ENCODE assay signal across 2 cellular contexts in the genomic region with DNA sequence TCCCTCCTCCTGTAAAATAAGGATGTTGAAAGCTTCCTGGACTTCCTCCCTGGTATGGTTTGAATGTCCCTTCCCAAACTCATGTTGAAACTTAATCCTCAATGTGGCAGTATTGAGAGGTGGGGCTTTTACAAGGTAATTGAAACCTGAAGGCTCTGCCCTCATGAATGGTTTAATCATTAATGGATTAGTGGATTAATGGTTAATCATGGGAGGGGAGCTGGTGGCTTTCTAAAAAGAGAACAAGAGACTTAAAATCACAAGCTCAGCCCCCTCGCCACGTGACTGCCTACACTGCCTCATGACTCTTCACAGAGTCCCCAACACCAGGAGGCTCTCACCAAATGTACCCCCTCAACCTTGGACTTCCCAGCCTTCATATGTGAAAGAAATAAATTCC.
TF ChIP-seq lines count a peak whose summit lies in the region.

No MANE protein-coding gene starts in this region.

TF ChIP-seq in GM23338, 12 proteins besides CTCF, POLR2A, EP300 and RAD21 (continued from another document):
- TF ChIP-seq, protein P1, sequence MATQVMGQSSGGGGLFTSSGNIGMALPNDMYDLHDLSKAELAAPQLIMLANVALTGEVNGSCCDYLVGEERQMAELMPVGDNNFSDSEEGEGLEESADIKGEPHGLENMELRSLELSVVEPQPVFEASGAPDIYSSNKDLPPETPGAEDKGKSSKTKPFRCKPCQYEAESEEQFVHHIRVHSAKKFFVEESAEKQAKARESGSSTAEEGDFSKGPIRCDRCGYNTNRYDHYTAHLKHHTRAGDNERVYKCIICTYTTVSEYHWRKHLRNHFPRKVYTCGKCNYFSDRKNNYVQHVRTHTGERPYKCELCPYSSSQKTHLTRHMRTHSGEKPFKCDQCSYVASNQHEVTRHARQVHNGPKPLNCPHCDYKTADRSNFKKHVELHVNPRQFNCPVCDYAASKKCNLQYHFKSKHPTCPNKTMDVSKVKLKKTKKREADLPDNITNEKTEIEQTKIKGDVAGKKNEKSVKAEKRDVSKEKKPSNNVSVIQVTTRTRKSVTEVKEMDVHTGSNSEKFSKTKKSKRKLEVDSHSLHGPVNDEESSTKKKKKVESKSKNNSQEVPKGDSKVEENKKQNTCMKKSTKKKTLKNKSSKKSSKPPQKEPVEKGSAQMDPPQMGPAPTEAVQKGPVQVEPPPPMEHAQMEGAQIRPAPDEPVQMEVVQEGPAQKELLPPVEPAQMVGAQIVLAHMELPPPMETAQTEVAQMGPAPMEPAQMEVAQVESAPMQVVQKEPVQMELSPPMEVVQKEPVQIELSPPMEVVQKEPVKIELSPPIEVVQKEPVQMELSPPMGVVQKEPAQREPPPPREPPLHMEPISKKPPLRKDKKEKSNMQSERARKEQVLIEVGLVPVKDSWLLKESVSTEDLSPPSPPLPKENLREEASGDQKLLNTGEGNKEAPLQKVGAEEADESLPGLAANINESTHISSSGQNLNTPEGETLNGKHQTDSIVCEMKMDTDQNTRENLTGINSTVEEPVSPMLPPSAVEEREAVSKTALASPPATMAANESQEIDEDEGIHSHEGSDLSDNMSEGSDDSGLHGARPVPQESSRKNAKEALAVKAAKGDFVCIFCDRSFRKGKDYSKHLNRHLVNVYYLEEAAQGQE (IDR thresholded peaks at IDR 0.05; ENCODE audit: unreplicated experiment): no peak
- TF ChIP-seq STAT1 (IDR thresholded peaks at IDR 0.05; ENCODE audit: unreplicated experiment): no peak
- TF ChIP-seq EZH2phosphoT487 (IDR thresholded peaks at IDR 0.05; ENCODE audit: unreplicated experiment): no peak
- no peak for TF ChIP-seq CREB1 (CRISPR knock-in tag; IDR thresholded peaks at IDR 0.05; ENCODE audit: low read depth)
- TF ChIP-seq EZH2 (IDR thresholded peaks at IDR 0.05; ENCODE audit: low read depth, unreplicated experiment): no peak
- TF ChIP-seq, protein P2, sequence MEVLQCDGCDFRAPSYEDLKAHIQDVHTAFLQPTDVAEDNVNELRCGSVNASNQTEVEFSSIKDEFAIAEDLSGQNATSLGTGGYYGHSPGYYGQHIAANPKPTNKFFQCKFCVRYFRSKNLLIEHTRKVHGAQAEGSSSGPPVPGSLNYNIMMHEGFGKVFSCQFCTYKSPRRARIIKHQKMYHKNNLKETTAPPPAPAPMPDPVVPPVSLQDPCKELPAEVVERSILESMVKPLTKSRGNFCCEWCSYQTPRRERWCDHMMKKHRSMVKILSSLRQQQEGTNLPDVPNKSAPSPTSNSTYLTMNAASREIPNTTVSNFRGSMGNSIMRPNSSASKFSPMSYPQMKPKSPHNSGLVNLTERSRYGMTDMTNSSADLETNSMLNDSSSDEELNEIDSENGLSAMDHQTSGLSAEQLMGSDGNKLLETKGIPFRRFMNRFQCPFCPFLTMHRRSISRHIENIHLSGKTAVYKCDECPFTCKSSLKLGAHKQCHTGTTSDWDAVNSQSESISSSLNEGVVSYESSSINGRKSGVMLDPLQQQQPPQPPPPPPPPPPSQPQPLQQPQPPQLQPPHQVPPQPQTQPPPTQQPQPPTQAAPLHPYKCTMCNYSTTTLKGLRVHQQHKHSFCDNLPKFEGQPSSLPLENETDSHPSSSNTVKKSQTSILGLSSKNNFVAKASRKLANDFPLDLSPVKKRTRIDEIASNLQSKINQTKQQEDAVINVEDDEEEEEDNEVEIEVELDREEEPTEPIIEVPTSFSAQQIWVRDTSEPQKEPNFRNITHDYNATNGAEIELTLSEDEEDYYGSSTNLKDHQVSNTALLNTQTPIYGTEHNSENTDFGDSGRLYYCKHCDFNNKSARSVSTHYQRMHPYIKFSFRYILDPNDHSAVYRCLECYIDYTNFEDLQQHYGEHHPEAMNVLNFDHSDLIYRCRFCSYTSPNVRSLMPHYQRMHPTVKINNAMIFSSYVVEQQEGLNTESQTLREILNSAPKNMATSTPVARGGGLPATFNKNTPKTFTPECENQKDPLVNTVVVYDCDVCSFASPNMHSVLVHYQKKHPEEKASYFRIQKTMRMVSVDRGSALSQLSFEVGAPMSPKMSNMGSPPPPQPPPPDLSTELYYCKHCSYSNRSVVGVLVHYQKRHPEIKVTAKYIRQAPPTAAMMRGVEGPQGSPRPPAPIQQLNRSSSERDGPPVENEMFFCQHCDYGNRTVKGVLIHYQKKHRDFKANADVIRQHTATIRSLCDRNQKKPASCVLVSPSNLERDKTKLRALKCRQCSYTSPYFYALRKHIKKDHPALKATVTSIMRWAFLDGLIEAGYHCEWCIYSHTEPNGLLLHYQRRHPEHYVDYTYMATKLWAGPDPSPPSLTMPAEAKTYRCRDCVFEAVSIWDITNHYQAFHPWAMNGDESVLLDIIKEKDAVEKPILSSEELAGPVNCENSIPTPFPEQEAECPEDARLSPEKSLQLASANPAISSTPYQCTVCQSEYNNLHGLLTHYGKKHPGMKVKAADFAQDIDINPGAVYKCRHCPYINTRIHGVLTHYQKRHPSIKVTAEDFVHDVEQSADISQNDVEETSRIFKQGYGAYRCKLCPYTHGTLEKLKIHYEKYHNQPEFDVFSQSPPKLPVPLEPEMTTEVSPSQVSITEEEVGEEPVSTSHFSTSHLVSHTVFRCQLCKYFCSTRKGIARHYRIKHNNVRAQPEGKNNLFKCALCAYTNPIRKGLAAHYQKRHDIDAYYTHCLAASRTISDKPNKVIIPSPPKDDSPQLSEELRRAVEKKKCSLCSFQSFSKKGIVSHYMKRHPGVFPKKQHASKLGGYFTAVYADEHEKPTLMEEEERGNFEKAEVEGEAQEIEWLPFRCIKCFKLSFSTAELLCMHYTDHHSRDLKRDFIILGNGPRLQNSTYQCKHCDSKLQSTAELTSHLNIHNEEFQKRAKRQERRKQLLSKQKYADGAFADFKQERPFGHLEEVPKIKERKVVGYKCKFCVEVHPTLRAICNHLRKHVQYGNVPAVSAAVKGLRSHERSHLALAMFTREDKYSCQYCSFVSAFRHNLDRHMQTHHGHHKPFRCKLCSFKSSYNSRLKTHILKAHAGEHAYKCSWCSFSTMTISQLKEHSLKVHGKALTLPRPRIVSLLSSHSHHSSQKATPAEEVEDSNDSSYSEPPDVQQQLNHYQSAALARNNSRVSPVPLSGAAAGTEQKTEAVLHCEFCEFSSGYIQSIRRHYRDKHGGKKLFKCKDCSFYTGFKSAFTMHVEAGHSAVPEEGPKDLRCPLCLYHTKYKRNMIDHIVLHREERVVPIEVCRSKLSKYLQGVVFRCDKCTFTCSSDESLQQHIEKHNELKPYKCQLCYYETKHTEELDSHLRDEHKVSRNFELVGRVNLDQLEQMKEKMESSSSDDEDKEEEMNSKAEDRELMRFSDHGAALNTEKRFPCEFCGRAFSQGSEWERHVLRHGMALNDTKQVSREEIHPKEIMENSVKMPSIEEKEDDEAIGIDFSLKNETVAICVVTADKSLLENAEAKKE (CRISPR knock-in tag; IDR thresholded peaks at IDR 0.05): no peak
- TF ChIP-seq POLR2AphosphoS5 (IDR thresholded peaks at IDR 0.05; ENCODE audit: low read depth): no peak
TF ChIP-seq in GM23338: peak in this region for 0.

TF ChIP-seq in SK-N-SH treated with all-trans-retinoic acid at 6 μM for 48 hours, 23 proteins besides CTCF, POLR2A, EP300 and RAD21 (continued from another document):
- TF ChIP-seq, protein P3, sequence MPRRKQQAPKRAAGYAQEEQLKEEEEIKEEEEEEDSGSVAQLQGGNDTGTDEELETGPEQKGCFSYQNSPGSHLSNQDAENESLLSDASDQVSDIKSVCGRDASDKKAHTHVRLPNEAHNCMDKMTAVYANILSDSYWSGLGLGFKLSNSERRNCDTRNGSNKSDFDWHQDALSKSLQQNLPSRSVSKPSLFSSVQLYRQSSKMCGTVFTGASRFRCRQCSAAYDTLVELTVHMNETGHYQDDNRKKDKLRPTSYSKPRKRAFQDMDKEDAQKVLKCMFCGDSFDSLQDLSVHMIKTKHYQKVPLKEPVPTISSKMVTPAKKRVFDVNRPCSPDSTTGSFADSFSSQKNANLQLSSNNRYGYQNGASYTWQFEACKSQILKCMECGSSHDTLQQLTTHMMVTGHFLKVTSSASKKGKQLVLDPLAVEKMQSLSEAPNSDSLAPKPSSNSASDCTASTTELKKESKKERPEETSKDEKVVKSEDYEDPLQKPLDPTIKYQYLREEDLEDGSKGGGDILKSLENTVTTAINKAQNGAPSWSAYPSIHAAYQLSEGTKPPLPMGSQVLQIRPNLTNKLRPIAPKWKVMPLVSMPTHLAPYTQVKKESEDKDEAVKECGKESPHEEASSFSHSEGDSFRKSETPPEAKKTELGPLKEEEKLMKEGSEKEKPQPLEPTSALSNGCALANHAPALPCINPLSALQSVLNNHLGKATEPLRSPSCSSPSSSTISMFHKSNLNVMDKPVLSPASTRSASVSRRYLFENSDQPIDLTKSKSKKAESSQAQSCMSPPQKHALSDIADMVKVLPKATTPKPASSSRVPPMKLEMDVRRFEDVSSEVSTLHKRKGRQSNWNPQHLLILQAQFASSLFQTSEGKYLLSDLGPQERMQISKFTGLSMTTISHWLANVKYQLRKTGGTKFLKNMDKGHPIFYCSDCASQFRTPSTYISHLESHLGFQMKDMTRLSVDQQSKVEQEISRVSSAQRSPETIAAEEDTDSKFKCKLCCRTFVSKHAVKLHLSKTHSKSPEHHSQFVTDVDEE (CRISPR knock-in tag; IDR thresholded peaks at IDR 0.05): no peak
- TF ChIP-seq CSDC2 (CRISPR knock-in tag; IDR thresholded peaks at IDR 0.05): no peak
- TF ChIP-seq ZFP3 (CRISPR knock-in tag; IDR thresholded peaks at IDR 0.05): no peak
- no peak for TF ChIP-seq ESRRG (CRISPR knock-in tag; IDR thresholded peaks at IDR 0.05)
- no peak for TF ChIP-seq ZNF565 (CRISPR knock-in tag; conservative IDR thresholded peaks at IDR 0.05; ENCODE audit: low read depth)
- TF ChIP-seq OSR1 (CRISPR knock-in tag; IDR thresholded peaks at IDR 0.05): no peak
- TF ChIP-seq RARB (CRISPR knock-in tag; IDR thresholded peaks at IDR 0.05): no peak
- TF ChIP-seq ZFP30 (CRISPR knock-in tag; IDR thresholded peaks at IDR 0.05): no peak
